Comparison of ENCODE assay signal across 9 cellular contexts in genomic region chr5:76789991-76790571, GRCh38. TPM values are rescaled to one million over a fixed set of nuclear protein-coding genes. Genes with fewer than 3 reads are reported as not detected.
DNase-seq lines count a peak whose midpoint lies in the region; ATAC-seq and TF ChIP-seq lines count a peak whose summit lies in the region.
"Had no signal": no experiment of that assay in that cellular context is flagged by ENCODE, and none has a peak within 500 bp of the region (broad histone marks: within the 10 kb centered on the region; RNA-seq: fewer than 3 reads in every experiment).

No MANE protein-coding gene starts in this region.

- TF ChIP-seq CTCF in hepatocyte (IDR thresholded peaks at IDR 0.05; ENCODE audit: poor library complexity) = no peak
- no peak for TF ChIP-seq CTCF in suprapubic skin (IDR thresholded peaks at IDR 0.05)
- TF ChIP-seq CTCF in glutamatergic neuron (IDR thresholded peaks at IDR 0.05; ENCODE audit: partially characterized antibody, unreplicated experiment) = no peak

- H3K27me3 ChIP-seq in hepatocyte (no peaks in the 10 kb centered on the region), suprapubic skin (no peaks in the 10 kb centered on the region)

- no peaks in the 10 kb centered on the region for H3K79me2 ChIP-seq in hepatocyte

- intact Hi-C loops in activated T-helper 2 cell treated with anti-CD3 and anti-CD28 coated beads, Interferon-gamma antibody, Interleukin-2, Interleukin-4, amounts not matched to agents 10 μg/mL and 5 μg/mL and 100 μg/mL, durations not matched to agents 14 hours and 24 hours and 36 hours (cut with micrococcal nuclease) = no loop called here

- H3K9me2 ChIP-seq in hepatocyte (replicated peaks; ENCODE audit: insufficient read depth) = no peaks in the 10 kb centered on the region

- H3K4me3 Mint-ChIP-seq in activated CD8-positive, alpha-beta memory T cell treated with anti-CD3 and anti-CD28 coated beads, Interleukin-2, amount 10 ng/mL, durations not matched to agents 7 days and 5 days = no peak overlapping the region
- H3K4me3 Mint-ChIP-seq in activated T-helper 2 cell treated with anti-CD3 and anti-CD28 coated beads, Interferon-gamma antibody, Interleukin-2, Interleukin-4, amounts not matched to agents 10 μg/mL and 5 μg/mL and 100 μg/mL, durations not matched to agents 14 hours and 24 hours and 36 hours (ENCODE audit: low read depth) = no peak overlapping the region
- H3K4me3 Mint-ChIP-seq in glutamatergic neuron (ENCODE audit: unreplicated experiment) = no peak overlapping the region

- H3K4me3 ChIP-seq in hepatocyte (no peak overlapping the region), suprapubic skin (no peak overlapping the region)

- no peaks in the 10 kb centered on the region for H3K9me3 ChIP-seq in hepatocyte (ENCODE audit: low read depth)
- no peaks in the 10 kb centered on the region for H3K9me3 ChIP-seq in suprapubic skin

- H3K4me1 ChIP-seq in hepatocyte (ENCODE audit: insufficient read depth) (peaks cover 28% of the 10 kb centered on the region), suprapubic skin (peaks cover 24% of the 10 kb centered on the region)

- CTCF ChIA-PET in activated CD8-positive, alpha-beta memory T cell treated with anti-CD3 and anti-CD28 coated beads, Interleukin-2, amount 10 ng/mL, durations not matched to agents 7 days and 5 days (lab: Charles Lee) = interaction anchor here (0.9 to 3.9 kb wide), 3 partner anchors 15 to 52 kb away, joined by 3 to 15 read pairs (median 3); no protein-coding TSS in a partner anchor

- no peak for DNase-seq in activated CD8-positive, alpha-beta memory T cell treated with anti-CD3 and anti-CD28 coated beads, Interleukin-2, amount 10 ng/mL, durations not matched to agents 7 days and 5 days
- no peak for DNase-seq in activated CD8-positive, alpha-beta memory T cell treated with anti-CD3 and anti-CD28 coated beads, Interleukin-2, amount 50 U/mL, for 4 hours
- DNase-seq in activated T-helper 2 cell treated with anti-CD3 and anti-CD28 coated beads, Interferon-gamma antibody, Interleukin-2, Interleukin-4, amounts not matched to agents 10 μg/mL and 5 μg/mL and 100 μg/mL, durations not matched to agents 14 hours and 24 hours and 36 hours (ENCODE audit: low spot score) = no peak
- DNase-seq in hepatocyte (ENCODE audit: low spot score) (no peak), suprapubic skin (ENCODE audit: low spot score in 2 of 2) (no peak), glutamatergic neuron (no peak), COLO829 (ENCODE audit: low spot score) (no peak)

- peaks cover 3% of the 10 kb centered on the region for H3K36me3 Mint-ChIP-seq in activated CD8-positive, alpha-beta memory T cell treated with anti-CD3 and anti-CD28 coated beads, Interleukin-2, amount 10 ng/mL, durations not matched to agents 7 days and 5 days
- H3K36me3 Mint-ChIP-seq in activated T-helper 2 cell treated with anti-CD3 and anti-CD28 coated beads, Interferon-gamma antibody, Interleukin-2, Interleukin-4, amounts not matched to agents 10 μg/mL and 5 μg/mL and 100 μg/mL, durations not matched to agents 14 hours and 24 hours and 36 hours (ENCODE audit: low read depth) = peaks cover 4% of the 10 kb centered on the region
- peaks cover 4% of the 10 kb centered on the region for H3K36me3 Mint-ChIP-seq in glutamatergic neuron (ENCODE audit: unreplicated experiment)

- H3K4me2 ChIP-seq in hepatocyte = peak overlapping the region; percentile 24

- no peak for ATAC-seq in activated CD8-positive, alpha-beta memory T cell treated with anti-CD3 and anti-CD28 coated beads, Interleukin-2, amount 10 ng/mL, durations not matched to agents 7 days and 5 days
- no peak for ATAC-seq in HG02759 (IDR thresholded peaks at IDR 0.05; ENCODE audit: unreplicated experiment)

- TF ChIP-seq POLR2A in suprapubic skin (IDR thresholded peaks at IDR 0.05) = no peak

- no peaks in the 10 kb centered on the region for H4K20me1 ChIP-seq in hepatocyte (ENCODE audit: insufficient read depth, poor library complexity, severe bottlenecking)

- peaks cover 15% of the 10 kb centered on the region for H3K4me1 Mint-ChIP-seq in activated CD8-positive, alpha-beta memory T cell treated with anti-CD3 and anti-CD28 coated beads, Interleukin-2, amount 10 ng/mL, durations not matched to agents 7 days and 5 days
- H3K4me1 Mint-ChIP-seq in activated T-helper 2 cell treated with anti-CD3 and anti-CD28 coated beads, Interferon-gamma antibody, Interleukin-2, Interleukin-4, amounts not matched to agents 10 μg/mL and 5 μg/mL and 100 μg/mL, durations not matched to agents 14 hours and 24 hours and 36 hours (ENCODE audit: low read depth) = peaks cover 15% of the 10 kb centered on the region
- no peaks in the 10 kb centered on the region for H3K4me1 Mint-ChIP-seq in glutamatergic neuron (ENCODE audit: low read depth, unreplicated experiment)

- 63% methylated on average over 8 of the region's 8 CpGs for WGBS in hepatocyte (ENCODE audit: low lambda C conversion rate, missing lambda C conversion rate)
- WGBS in suprapubic skin = 81% methylated on average over 8 of the region's 8 CpGs

- H3K27me3 Mint-ChIP-seq in activated CD8-positive, alpha-beta memory T cell treated with anti-CD3 and anti-CD28 coated beads, Interleukin-2, amount 10 ng/mL, durations not matched to agents 7 days and 5 days = no peaks in the 10 kb centered on the region
- no peaks in the 10 kb centered on the region for H3K27me3 Mint-ChIP-seq in activated T-helper 2 cell treated with anti-CD3 and anti-CD28 coated beads, Interferon-gamma antibody, Interleukin-2, Interleukin-4, amounts not matched to agents 10 μg/mL and 5 μg/mL and 100 μg/mL, durations not matched to agents 14 hours and 24 hours and 36 hours (ENCODE audit: low read depth)
- peaks cover 4% of the 10 kb centered on the region for H3K27me3 Mint-ChIP-seq in glutamatergic neuron (ENCODE audit: unreplicated experiment)

- H3K27ac ChIP-seq in hepatocyte (peak overlapping the region; percentile 85), suprapubic skin (peak overlapping the region; percentile 39)

- H3K36me3 ChIP-seq in hepatocyte (replicated peaks; ENCODE audit: insufficient read depth, low read depth) (no peaks in the 10 kb centered on the region), suprapubic skin (no peaks in the 10 kb centered on the region)

- TF ChIP-seq EP300 in suprapubic skin (IDR thresholded peaks at IDR 0.05) = no peak

- H2AFZ ChIP-seq in hepatocyte = no peak overlapping the region

- peak overlapping the region; percentile 63 for H3K27ac Mint-ChIP-seq in activated CD8-positive, alpha-beta memory T cell treated with anti-CD3 and anti-CD28 coated beads, Interleukin-2, amount 10 ng/mL, durations not matched to agents 7 days and 5 days
- peak overlapping the region; percentile 67 for H3K27ac Mint-ChIP-seq in activated T-helper 2 cell treated with anti-CD3 and anti-CD28 coated beads, Interferon-gamma antibody, Interleukin-2, Interleukin-4, amounts not matched to agents 10 μg/mL and 5 μg/mL and 100 μg/mL, durations not matched to agents 14 hours and 24 hours and 36 hours
- H3K27ac Mint-ChIP-seq in glutamatergic neuron (ENCODE audit: unreplicated experiment) = no peak overlapping the region

- peaks cover 6% of the 10 kb centered on the region for H3K9me3 Mint-ChIP-seq in activated CD8-positive, alpha-beta memory T cell treated with anti-CD3 and anti-CD28 coated beads, Interleukin-2, amount 10 ng/mL, durations not matched to agents 7 days and 5 days (ENCODE audit: low read depth)
- no peaks in the 10 kb centered on the region for H3K9me3 Mint-ChIP-seq in activated T-helper 2 cell treated with anti-CD3 and anti-CD28 coated beads, Interferon-gamma antibody, Interleukin-2, Interleukin-4, amounts not matched to agents 10 μg/mL and 5 μg/mL and 100 μg/mL, durations not matched to agents 14 hours and 24 hours and 36 hours
- peaks cover 5% of the 10 kb centered on the region for H3K9me3 Mint-ChIP-seq in glutamatergic neuron (ENCODE audit: unreplicated experiment)

RNA-seq across cellular contexts. Expression of gene F2RL1, which starts 28.7 kb away (rescaled TPM):
- under 1 TPM; 0.47 to 0.82 TPM for total RNA-seq in activated CD8-positive, alpha-beta memory T cell treated with anti-CD3 and anti-CD28 coated beads, Interleukin-2, amount 10 ng/mL, durations not matched to agents 7 days and 5 days
- total RNA-seq in activated T-helper 2 cell treated with anti-CD3 and anti-CD28 coated beads, Interferon-gamma antibody, Interleukin-2, Interleukin-4, amounts not matched to agents 10 μg/mL and 5 μg/mL and 100 μg/mL, durations not matched to agents 14 hours and 24 hours and 36 hours = 0.09 and 0.16 TPM in 2 replicates
- total RNA-seq in hepatocyte (210 and 235 TPM in 2 replicates), suprapubic skin (100 to 1,000 TPM in 2 of 4 donors, 10 to 100 TPM in 2; 20.8 to 107 (median 77.7) TPM), glutamatergic neuron (ENCODE audit: unreplicated experiment) (0.42 TPM)
- 88.0 and 130 TPM in 2 replicates for polyA plus RNA-seq in hepatocyte

RNA-seq across cellular contexts. Expression of gene S100Z, which starts 59.7 kb away (rescaled TPM):
- total RNA-seq in activated CD8-positive, alpha-beta memory T cell treated with anti-CD3 and anti-CD28 coated beads, Interleukin-2, amount 10 ng/mL, durations not matched to agents 7 days and 5 days = 1 to 10 TPM in 1 of 2 experiments, under 1 TPM in 1; 0.42 to 2.1 TPM
- 0.99 and 1.1 TPM in 2 replicates for total RNA-seq in activated T-helper 2 cell treated with anti-CD3 and anti-CD28 coated beads, Interferon-gamma antibody, Interleukin-2, Interleukin-4, amounts not matched to agents 10 μg/mL and 5 μg/mL and 100 μg/mL, durations not matched to agents 14 hours and 24 hours and 36 hours
- total RNA-seq in hepatocyte (0.32 and 1.4 TPM in 2 replicates), suprapubic skin (not detected), glutamatergic neuron (ENCODE audit: unreplicated experiment) (not detected)
- polyA plus RNA-seq in hepatocyte = 0.39 and 0.51 TPM in 2 replicates
- total RNA-seq: SK-MEL-5 had no signal

Comparison
In these comparisons a context has a peak if more than half of its experiments do, and no peak if none do; other contexts are left out.
1. RNA of gene F2RL1, which starts 28.7 kb away (total RNA-seq): 210 to 235 TPM in hepatocyte and 20.8 to 107 TPM in suprapubic skin; 0.47 to 0.82 TPM in activated CD8-positive, alpha-beta memory T cell treated with anti-CD3 and anti-CD28 coated beads, Interleukin-2, amount 10 ng/mL, durations not matched to agents 7 days and 5 days, 0.42 TPM in glutamatergic neuron (single experiment) and 0.09 to 0.16 TPM in activated T-helper 2 cell treated with anti-CD3 and anti-CD28 coated beads, Interferon-gamma antibody, Interleukin-2, Interleukin-4, amounts not matched to agents 10 μg/mL and 5 μg/mL and 100 μg/mL, durations not matched to agents 14 hours and 24 hours and 36 hours; every median in the first group is over 10 times any median in the second.